ENCODE assay signal across 19 cellular contexts in genomic region chr12:87086118-87086891, GRCh38.
DNase-seq lines count a peak whose midpoint lies in the region; ATAC-seq and FAIRE-seq lines count a peak whose summit lies in the region.
"Had no signal": no experiment of that assay in that cellular context is flagged by ENCODE, and none has a peak within 500 bp of the region (broad histone marks: within the 10 kb centered on the region; RNA-seq: fewer than 3 reads in every experiment).

No MANE protein-coding gene starts in this region.

- ATAC-seq in left cardiac atrium (no peak), GM18867 (IDR thresholded peaks at IDR 0.05; ENCODE audit: unreplicated experiment) (no peak)
- ATAC-seq: activated naive CD8-positive, alpha-beta T cell treated with anti-CD3 and anti-CD28 coated beads, Interleukin-2, amount 50 U/mL, for 24 hours; K562; Right ventricle myocardium inferior had no signal

- peak; percentile 6 for DNase-seq in EL
- DNase-seq in HTR-8/SVneo (ENCODE audit: insufficient read length, low spot score), result peak; percentile 8
- DNase-seq in SHP77 (lab: John Stamatoyannopoulos, UW), result peak; percentile 3 to 16
- DNase-seq in fibroblast of peridontal ligament (ENCODE audit: extremely low read depth), result peak; percentile 4
- no peak for DNase-seq in left cardiac atrium
- DNase-seq in activated T-cell treated with anti-CD3 and anti-CD28 coated beads, Interleukin-2, amount 50 U/mL, for 48 hours, result no peak
- DNase-seq in dedifferentiated amniotic fluid mesenchymal stem cell (ENCODE audit: extremely low spot score), result no peak
- DNase-seq: activated naive CD8-positive, alpha-beta T cell treated with anti-CD3 and anti-CD28 coated beads, Interleukin-2, amount 50 U/mL, for 24 hours; activated T-cell treated with anti-CD3 and anti-CD28 coated beads, Interleukin-2, amount 50 U/mL, for 1 hour; BE2C; DMS79; NCI-H2029; stimulated activated CD4-positive, alpha-beta T cell treated with anti-CD3 and anti-CD28 coated beads, Interleukin-12 subunit alpha, Interleukin-12 subunit beta, amount 100 ng/mL, for 4 hours; stomach; T-helper 9 cell had no signal

- no peak for FAIRE-seq in HTR-8/SVneo (lab: Jason Lieb, UNC)
- FAIRE-seq: H1, K562 had no signal

- intact Hi-C loops in left cardiac atrium (cut with DNase I), result no loop called here

Comparison
In these comparisons a context has a peak if more than half of its experiments do, and no peak if none do; other contexts are left out.
1. DNase-seq: peak in EL (single experiment), HTR-8/SVneo (single experiment), SHP77 (2 of 2) and fibroblast of peridontal ligament (single experiment); none in left cardiac atrium (single experiment), activated T-cell treated with anti-CD3 and anti-CD28 coated beads, Interleukin-2, amount 50 U/mL, for 48 hours (0 of 2) and dedifferentiated amniotic fluid mesenchymal stem cell (single experiment).